ENCODE assay signal across 18 cellular contexts in genomic region chr12:77782034-77782433, GRCh38.
"Had no signal": no experiment of that assay in that cellular context is flagged by ENCODE, and none has a peak within 500 bp of the region (broad histone marks: within the 10 kb centered on the region; RNA-seq: fewer than 3 reads in every experiment).

No MANE protein-coding gene starts in this region.

- H3K27me3 ChIP-seq: SJSA1 had no signal

- H3K9me3 ChIP-seq: SJSA1 had no signal

- DNase-seq: KBM-7, MV-4-11, NCI-H1048, NCI-H1105, NCI-H1417, NCI-H1436 treated with DMSO at 0.1 percent for 48 hours, NCI-H1694, NCI-H187 treated with DMSO at 0.1 percent for 48 hours, NCI-H2029 treated with DMSO at 0.1 percent for 48 hours, NCI-H524, NCI-H526 treated with DMSO at 0.1 percent for 48 hours, NCI-H748 treated with DMSO at 0.1 percent for 48 hours, Right ventricle myocardium superior, RPMI8226, SIG-M5 had no signal

- H3K36me3 ChIP-seq: SJSA1 had no signal

- H3K27ac ChIP-seq: HL-60, SJSA1, SK-N-MC had no signal

- H3K4me3 ChIP-seq: SJSA1, SK-N-MC had no signal
